Comparison of ENCODE assay signal across 21 cellular contexts in genomic region chrX:13476384-13476783, GRCh38.
"Had no signal": no experiment of that assay in that cellular context is flagged by ENCODE, and none has a peak within 500 bp of the region (broad histone marks: within the 10 kb centered on the region; RNA-seq: fewer than 3 reads in every experiment).

No MANE protein-coding gene starts in this region.

- H3K27ac Mint-ChIP-seq: activated CD8-positive, alpha-beta T cell treated with anti-CD3 and anti-CD28 coated beads, Interleukin-2, amount 10 ng/mL, durations not matched to agents 7 days and 5 days; activated naive CD8-positive, alpha-beta T cell treated with anti-CD3 and anti-CD28 coated beads, Interleukin-2, amount 10 ng/mL, durations not matched to agents 7 days and 5 days; T-helper 1 cell treated with Interleukin-12 subunit alpha and Interleukin-12 subunit beta and Interleukin-4 antibody, amounts not matched to agents 30 μg/mL and 1 μg/mL, for 36 hours; WTC11 had no signal

- H3K9me3 Mint-ChIP-seq: activated naive CD8-positive, alpha-beta T cell treated with anti-CD3 and anti-CD28 coated beads, Interleukin-2, amount 10 ng/mL, durations not matched to agents 7 days and 5 days; T-helper 1 cell treated with Interleukin-12 subunit alpha and Interleukin-12 subunit beta and Interleukin-4 antibody, amounts not matched to agents 30 μg/mL and 1 μg/mL, for 36 hours; WTC11 had no signal

- H3K36me3 Mint-ChIP-seq: WTC11 had no signal

- H3K4me3 Mint-ChIP-seq: activated CD8-positive, alpha-beta T cell treated with anti-CD3 and anti-CD28 coated beads, Interleukin-2, amount 10 ng/mL, durations not matched to agents 7 days and 5 days; activated naive CD8-positive, alpha-beta T cell treated with anti-CD3 and anti-CD28 coated beads, Interleukin-2, amount 10 ng/mL, durations not matched to agents 7 days and 5 days; T-helper 1 cell treated with Interleukin-12 subunit alpha and Interleukin-12 subunit beta and Interleukin-4 antibody, amounts not matched to agents 30 μg/mL and 1 μg/mL, for 36 hours; WTC11 had no signal

- ATAC-seq: activated CD8-positive, alpha-beta T cell treated with anti-CD3 and anti-CD28 coated beads, Interleukin-2, amount 10 ng/mL, durations not matched to agents 7 days and 5 days; WTC11 had no signal

- DNase-seq: activated CD4-positive, alpha-beta T cell treated with anti-CD3 and anti-CD28 coated beads for 48 hours; activated CD4-positive, alpha-beta T cell treated with anti-CD3 and anti-CD28 coated beads, Interleukin-2, amount 50 U/mL, for 4 hours; activated CD4-positive, CD25-positive, alpha-beta regulatory T cell treated with anti-CD3 and anti-CD28 coated beads, Interleukin-2, amount 50 U/mL, for 72 hours; activated CD8-positive, alpha-beta memory T cell treated with anti-CD3 and anti-CD28 coated beads, Interleukin-2, amount 50 U/mL, for 48 hours; activated CD8-positive, alpha-beta T cell treated with anti-CD3 and anti-CD28 coated beads, Interleukin-2, amount 10 ng/mL, durations not matched to agents 7 days and 5 days; activated naive CD4-positive, alpha-beta T cell treated with anti-CD3 and anti-CD28 coated beads, Interleukin-2, amount 50 U/mL, for 16 hours; activated naive CD8-positive, alpha-beta T cell treated with anti-CD3 and anti-CD28 coated beads, Interleukin-2, amount 10 ng/mL, durations not matched to agents 7 days and 5 days; activated T-cell treated with anti-CD3 and anti-CD28 coated beads, Interleukin-2, amount 50 U/mL, for 1 hour; aorta; central memory CD4-positive, alpha-beta T cell; MG63; NCI-H1105; NCI-H1436 treated with DMSO at 0.1 percent for 48 hours; NCI-H187; NCI-H2081; NCI-H510A treated with DMSO at 0.1 percent for 48 hours; NCI-H69; PC-9; SIG-M5 had no signal
